Comparison of ENCODE assay signal across 8 cellular contexts in genomic region chr21:39388038-39388810, GRCh38. TPM values are rescaled to one million over a fixed set of nuclear protein-coding genes. Genes with fewer than 3 reads are reported as not detected.
A peak's percentile ranks its signal among the peaks of the same experiment; 100 is the strongest.
DNase-seq lines count a peak whose midpoint lies in the region; ATAC-seq and TF ChIP-seq lines count a peak whose summit lies in the region.

No MANE protein-coding gene starts in this region.

- intact Hi-C loops in OCI-LY7 (cut with micrococcal nuclease; ENCODE audit: unreplicated experiment) = loop anchor here (1.0 to 2.0 kb wide), 3 partner anchors 38 to 205 kb away; partner anchors contain the start of gene PSMG1

- ATAC-seq in GM21529 (IDR thresholded peaks at IDR 0.05; ENCODE audit: unreplicated experiment) (peak; percentile 82), esophagus mucosa (peak; percentile 87)

- H2AFZ ChIP-seq in OCI-LY7 (ENCODE audit: low read length) = peak overlapping the region; percentile 63

- H3K36me3 ChIP-seq in HUES64 (ENCODE audit: insufficient read depth, low read length) (peaks cover 25% of the 10 kb centered on the region), OCI-LY7 (ENCODE audit: insufficient read depth, low read length) (peaks cover 27% of the 10 kb centered on the region), muscle layer of colon (ENCODE audit: insufficient read depth, low read length) (peaks cover 23% of the 10 kb centered on the region)

- H3K9me2 ChIP-seq in OCI-LY7 (ENCODE audit: insufficient read depth, low read length) = no peaks in the 10 kb centered on the region

- DNase-seq in DMS114 treated with DMSO at 0.1 percent for 48 hours (lab: John Stamatoyannopoulos, UW; ENCODE audit: unreplicated experiment) = peak; percentile 59
- peak; percentile 84 for DNase-seq in OCI-LY7 (ENCODE audit: low spot score)
- peak; percentile 86 for DNase-seq in activated T-cell treated with anti-CD3 and anti-CD28 coated beads for 48 hours (ENCODE audit: low read depth)
- DNase-seq in stimulated activated CD8-positive, alpha-beta memory T cell treated with anti-CD3 and anti-CD28 coated beads, Interleukin-4, amount 100 ng/mL, for 48 hours = peak; percentile 98

- no TSS peak for BruUV-seq in OCI-LY7 (replicated peaks; lab: Mats Ljungman, UMichigan)

- H3K79me2 ChIP-seq in OCI-LY7 (ENCODE audit: insufficient read depth, low read depth, low read length) = peaks cover 22% of the 10 kb centered on the region; the same call in 1 of the 2 replicates

- peaks cover 5% of the 10 kb centered on the region for H3K4me1 ChIP-seq in HUES64 (ENCODE audit: insufficient read depth, low read length)
- peaks cover 22% of the 10 kb centered on the region for H3K4me1 ChIP-seq in OCI-LY7 (ENCODE audit: insufficient read depth, low read length, poor library complexity, severe bottlenecking)
- H3K4me1 ChIP-seq in muscle layer of colon (ENCODE audit: insufficient read depth, low read length) = peaks cover 15% of the 10 kb centered on the region

- H3K9me3 ChIP-seq in HUES64 (ENCODE audit: insufficient read depth, low read depth, low read length) = no peaks in the 10 kb centered on the region
- H3K9me3 ChIP-seq in OCI-LY7 (ENCODE audit: low read length) = no peaks in the 10 kb centered on the region
- H3K9me3 ChIP-seq in muscle layer of colon (ENCODE audit: low read length) = no peaks in the 10 kb centered on the region

- POLR2A ChIA-PET in OCI-LY7 (lab: Charles Lee) = interaction anchor here (0.6 to 2.5 kb wide), 12 partner anchors 12 to 179 kb away, joined by 3 to 19 read pairs (median 5); no protein-coding TSS in a partner anchor

- whole genome bisulfite sequencing in HUES64 = 17% methylated on average over 35 of the region's 35 CpGs

- TF ChIP-seq CTCF in OCI-LY7 (conservative IDR thresholded peaks at IDR 0.05; ENCODE audit: low read length) = peak; percentile 94

- H3K4me2 ChIP-seq in OCI-LY7 (ENCODE audit: low read length) = peak overlapping the region; percentile 79

- H4K20me1 ChIP-seq in OCI-LY7 (ENCODE audit: insufficient read depth, low read length) = no peaks in the 10 kb centered on the region

- H3K9ac ChIP-seq in HUES64 (ENCODE audit: low read depth, low read length) (peak overlapping the region; percentile 52), muscle layer of colon (ENCODE audit: low read length) (peak overlapping the region; percentile 38)

- no peaks in the 10 kb centered on the region for H3K27me3 ChIP-seq in HUES64 (ENCODE audit: insufficient read depth, low read length)
- no peaks in the 10 kb centered on the region for H3K27me3 ChIP-seq in muscle layer of colon (ENCODE audit: control insufficient read depth in 1 of 2, insufficient read depth in 2 of 2, low read length in 2 of 2)

- CTCF ChIA-PET in OCI-LY7 (lab: Charles Lee; ENCODE audit: unreplicated experiment) = interaction anchor here (0.8 to 1.4 kb wide), 3 partner anchors 12 to 71 kb away, joined by 4 to 6 read pairs (median 5); no protein-coding TSS in a partner anchor

- peak overlapping the region; percentile 60; the same call in 1 of the 2 replicates for H3K27ac ChIP-seq in HUES64 (ENCODE audit: low read depth, low read length)
- H3K27ac ChIP-seq in OCI-LY7 (ENCODE audit: low read depth, low read length, poor library complexity, severe bottlenecking) = peak overlapping the region; percentile 64
- H3K27ac ChIP-seq in muscle layer of colon (ENCODE audit: low read depth, low read length) = peak overlapping the region; percentile 85

- peak overlapping the region; percentile 57 for H3K4me3 ChIP-seq in HUES64 (ENCODE audit: low read length)
- peak overlapping the region; percentile 68 for H3K4me3 ChIP-seq in OCI-LY7 (ENCODE audit: low read depth, low read length, poor library complexity, severe bottlenecking)
- peak overlapping the region; percentile 39 to 80 for H3K4me3 ChIP-seq in muscle layer of colon (ENCODE audit: low read depth in 1 of 2, low read length in 2 of 2)

RNA-seq across cellular contexts. Expression of gene HMGN1, which starts 39.3 kb away (rescaled TPM):
- 413 TPM for polyA plus RNA-seq in HUES64 (2013, experiment 1 of 2)
- polyA plus RNA-seq in HUES64 (2013, experiment 2 of 2) = 454 TPM
- total RNA-seq in OCI-LY7 (2014; rRNA removed; shearing (Covaris generic)) = 264 and 349 TPM in 2 replicates
- total RNA-seq in OCI-LY7 (2022) (492 and 532 TPM in 2 replicates), esophagus mucosa (213 TPM)

RNA-seq across cellular contexts. Expression of gene LCA5L, which starts 57.4 kb away (rescaled TPM):
- polyA plus RNA-seq in HUES64 (2013, experiment 1 of 2) = 0.65 TPM
- polyA plus RNA-seq in HUES64 (2013, experiment 2 of 2) = 0.89 TPM
- total RNA-seq in OCI-LY7 (2014; rRNA removed; shearing (Covaris generic)) = 0.35 TPM in 1 of 2 replicates, not detected in the other
- total RNA-seq in OCI-LY7 (2022) = 1.8 and 2.3 TPM in 2 replicates
- 0.80 TPM for total RNA-seq in esophagus mucosa

Comparison
In these comparisons a context has a peak if more than half of its experiments do, and no peak if none do; other contexts are left out.
1. Peak in every context shown above with its lines: DNase-seq, ATAC-seq, H3K4me3 ChIP-seq and H3K27ac ChIP-seq.